ENCODE assay signal across 8 cellular contexts in the genomic region with DNA sequence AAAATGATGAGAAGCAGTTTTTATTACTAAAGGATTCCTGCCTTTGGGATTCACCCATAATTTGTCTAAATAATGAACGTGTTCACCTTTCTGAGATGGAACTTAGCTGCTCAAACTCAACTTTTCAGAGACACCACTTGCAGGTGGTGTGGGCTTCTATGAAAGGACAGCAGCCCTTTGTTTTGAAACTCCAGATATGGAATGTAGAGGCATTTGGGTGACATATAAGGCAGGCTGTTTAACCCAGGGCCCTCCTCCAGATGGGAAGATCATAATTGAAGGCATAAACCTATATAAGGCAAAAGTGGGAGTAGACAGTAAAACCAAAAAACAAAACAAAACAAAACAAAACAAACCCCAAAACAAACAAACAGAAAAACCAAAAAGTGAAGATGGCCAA. TPM values are rescaled to one million over a fixed set of nuclear protein-coding genes. Genes with fewer than 3 reads are reported as not detected.
DNase-seq lines count a peak whose midpoint lies in the region; ATAC-seq, FAIRE-seq and TF ChIP-seq lines count a peak whose summit lies in the region.
"Had no signal": no experiment of that assay in that cellular context is flagged by ENCODE, and none has a peak within 500 bp of the region (broad histone marks: within the 10 kb centered on the region; RNA-seq: fewer than 3 reads in every experiment).

No MANE protein-coding gene starts in this region.

- H3F3A ChIP-seq in OCI-LY1 (ENCODE audit: insufficient read depth, low read length) = no peaks in the 10 kb centered on the region

- H3K9me1 ChIP-seq in endothelial cell of umbilical vein (replicated peaks; ENCODE audit: control insufficient read depth, extremely low read depth, insufficient read depth, low read length) = no peaks in the 10 kb centered on the region

- TF ChIP-seq CTCF in OCI-LY1 (IDR thresholded peaks at IDR 0.05; ENCODE audit: low read length) = no peak
- TF ChIP-seq CTCF in endothelial cell of umbilical vein (IDR thresholded peaks at IDR 0.05; ENCODE audit: extremely low read depth in 1 of 2, insufficient read depth in 1 of 2, low read depth in 1 of 2, low read length in 2 of 2) = no peak

- intact Hi-C loops in endothelial cell of umbilical vein (cut with micrococcal nuclease) = loop anchor here (1.0 kb wide), 6 partner anchors 12 to 163 kb away; a partner anchor contains a TSS

- H3K27me3 ChIP-seq in OCI-LY1 (ENCODE audit: insufficient read depth, low read length) (no peaks in the 10 kb centered on the region), endothelial cell of umbilical vein (ENCODE audit: control insufficient read depth in 2 of 2, insufficient read depth in 2 of 2, low read length in 2 of 2) (no peaks in the 10 kb centered on the region), skeletal muscle tissue (ENCODE audit: control insufficient read depth in 3 of 3, insufficient read depth in 3 of 3, low read length in 3 of 3) (no peaks in the 10 kb centered on the region)

- H3K36me3 ChIP-seq in OCI-LY1 (ENCODE audit: insufficient read depth, low read length) = no peaks in the 10 kb centered on the region
- H3K36me3 ChIP-seq in endothelial cell of umbilical vein (ENCODE audit: control insufficient read depth in 2 of 2, extremely low read depth in 1 of 2, insufficient read depth in 2 of 2, low read length in 2 of 2) = no peaks in the 10 kb centered on the region
- no peaks in the 10 kb centered on the region for H3K36me3 ChIP-seq in skeletal muscle tissue (ENCODE audit: control insufficient read depth in 3 of 3, insufficient read depth in 3 of 3, low read length in 3 of 3)

- H3K9ac ChIP-seq in OCI-LY1 (ENCODE audit: low read length) (peak overlapping the region; percentile 60), endothelial cell of umbilical vein (replicated peaks; ENCODE audit: extremely low read depth, insufficient read depth, low read length) (no peak overlapping the region), skeletal muscle tissue (ENCODE audit: low read depth in 1 of 3, low read length in 3 of 3) (peak overlapping the region in 1 of 3 donors; percentile 30)

- no peak for FAIRE-seq in endothelial cell of umbilical vein (lab: Jason Lieb, UNC)

- dilution Hi-C loops in endothelial cell of umbilical vein (cut with MboI; ENCODE audit: extremely low pct_ligation_motif_present, low sequenced_read_pairs) = no loop called here

- CTCF ChIA-PET in endothelial cell of umbilical vein (lab: Charles Lee) = interaction anchor here (0.6 to 2.4 kb wide), 29 partner anchors 9 to 546 kb away, joined by 3 to 137 read pairs (median 5); a partner anchor contains a TSS

- DNase-seq in endothelial cell of umbilical vein (ENCODE audit: low read depth, low spot score) (no peak), NCI-H187 treated with DMSO at 0.1 percent for 48 hours (lab: John Stamatoyannopoulos, UW) (no peak), kidney glomerular epithelial cell (lab: John Stamatoyannopoulos, UW) (no peak), GM19238 (ENCODE audit: insufficient read length, low spot score) (no peak)

- H3K4me2 ChIP-seq in OCI-LY1 (ENCODE audit: low read length) = peak overlapping the region; percentile 65
- peak overlapping the region; percentile 72 for H3K4me2 ChIP-seq in endothelial cell of umbilical vein (ENCODE audit: insufficient read depth, low read length)

- peaks cover 19% of the 10 kb centered on the region for H3K4me1 ChIP-seq in OCI-LY1 (ENCODE audit: insufficient read depth, low read length, severe bottlenecking)
- H3K4me1 ChIP-seq in endothelial cell of umbilical vein (ENCODE audit: control insufficient read depth, extremely low read depth, insufficient read depth, low read length) = peaks cover 7% of the 10 kb centered on the region
- peaks cover 0 to 3% (median 0%) of the 10 kb centered on the region in 3 donors for H3K4me1 ChIP-seq in skeletal muscle tissue (ENCODE audit: control insufficient read depth in 3 of 3, insufficient read depth in 3 of 3, low read length in 3 of 3)

- peak overlapping the region; percentile 53 for H3K27ac ChIP-seq in OCI-LY1 (ENCODE audit: low read depth, low read length, poor library complexity, severe bottlenecking)
- H3K27ac ChIP-seq in endothelial cell of umbilical vein (ENCODE audit: insufficient read depth, low read depth, low read length) = no peak overlapping the region
- no peak overlapping the region for H3K27ac ChIP-seq in skeletal muscle tissue (ENCODE audit: low read depth, low read length)
- H3K27ac ChIP-seq: VCaP had no signal

- H3K9me3 ChIP-seq in OCI-LY1 (ENCODE audit: low read length) (no peaks in the 10 kb centered on the region), endothelial cell of umbilical vein (replicated peaks; ENCODE audit: control insufficient read depth, insufficient read depth, low read length) (no peaks in the 10 kb centered on the region), skeletal muscle tissue (ENCODE audit: control insufficient read depth in 3 of 3, low read length in 3 of 3) (no peaks in the 10 kb centered on the region)

- H2AFZ ChIP-seq in OCI-LY1 (ENCODE audit: low read length) (peak overlapping the region; percentile 49), endothelial cell of umbilical vein (ENCODE audit: low read depth, low read length) (peak overlapping the region; percentile 98)

- H4K20me1 ChIP-seq in OCI-LY1 (ENCODE audit: insufficient read depth, low read length) (no peaks in the 10 kb centered on the region), endothelial cell of umbilical vein (replicated peaks; ENCODE audit: control insufficient read depth, extremely low read depth, insufficient read depth, low read length) (no peaks in the 10 kb centered on the region)

- peak overlapping the region; percentile 59 for H3K4me3 ChIP-seq in OCI-LY1 (ENCODE audit: low read depth, low read length, poor library complexity, severe bottlenecking)
- no peak overlapping the region for H3K4me3 ChIP-seq in endothelial cell of umbilical vein (replicated peaks in 1 of 3; ENCODE audit: insufficient read depth in 1 of 3, low read depth in 1 of 3, low read length in 3 of 3)
- peak overlapping the region in 2 of 3 donors; percentile 70 to 75 for H3K4me3 ChIP-seq in skeletal muscle tissue (ENCODE audit: low read length in 3 of 3)

- BruUV-seq in endothelial cell of umbilical vein (replicated peaks; lab: Mats Ljungman, UMichigan) = no TSS peak

- no peaks in the 10 kb centered on the region for H3K9me2 ChIP-seq in OCI-LY1 (ENCODE audit: low read depth, low read length)

- ATAC-seq in GM21360 (IDR thresholded peaks at IDR 0.05; ENCODE audit: unreplicated experiment) = peak; percentile 3

- H3K79me2 ChIP-seq in OCI-LY1 (ENCODE audit: insufficient read depth, low read length) (no peaks in the 10 kb centered on the region), endothelial cell of umbilical vein (ENCODE audit: control insufficient read depth, insufficient read depth, low read length) (no peaks in the 10 kb centered on the region)

- no peak for TF ChIP-seq POLR2A in endothelial cell of umbilical vein (IDR thresholded peaks at IDR 0.05; ENCODE audit: low read depth, low read length)

- POLR2A ChIA-PET in endothelial cell of umbilical vein (lab: Charles Lee) = interaction anchor here (0.6 kb wide), 1 partner anchor 105 kb away, joined by 3 read pairs; no protein-coding TSS in a partner anchor

TF ChIP-seq in endothelial cell of umbilical vein, 7 proteins besides CTCF, POLR2A, EP300 and RAD21 (continues in another document):
- no peak for TF ChIP-seq FOS (IDR thresholded peaks at IDR 0.05; ENCODE audit: borderline replicate concordance, insufficient read depth, low read length)
- TF ChIP-seq MYC (IDR thresholded peaks at IDR 0.05; ENCODE audit: low read depth, low read length) = no peak
- no peak for TF ChIP-seq JUN (IDR thresholded peaks at IDR 0.05; ENCODE audit: borderline replicate concordance, insufficient read depth, insufficient read length, low read depth)

RNA-seq across cellular contexts. Expression of a gene that starts 11.9 kb away (rescaled TPM):
- 45.0 and 49.7 TPM in 2 replicates for total RNA-seq in endothelial cell of umbilical vein
- 18.1 and 21.4 TPM in 2 replicates for polyA plus RNA-seq in endothelial cell of umbilical vein
- polyA plus RNA-seq in endothelial cell of umbilical vein (2011; cell fraction: cytosol; rRNA removed) = 17.4 and 17.9 TPM in 2 replicates
- 27.3 and 46.3 TPM in 2 replicates for polyA plus RNA-seq in endothelial cell of umbilical vein (2011; cell fraction: nucleus; rRNA removed)
- 19.3 and 30.9 TPM in 2 replicates for polyA plus RNA-seq in endothelial cell of umbilical vein (2012)
- 37.9 and 40.1 TPM in 2 replicates for polyA minus RNA-seq in endothelial cell of umbilical vein
- 21.1 TPM for polyA minus RNA-seq in endothelial cell of umbilical vein (2011; cell fraction: cytosol; rRNA and poly(A)+ RNA removed)
- polyA minus RNA-seq in endothelial cell of umbilical vein (2011; cell fraction: nucleus; rRNA and poly(A)+ RNA removed) = 32.8 and 43.9 TPM in 2 replicates
- total RNA-seq in skeletal muscle tissue = 10.4 TPM

RNA-seq across cellular contexts. Expression of a gene that starts 37.6 kb away (rescaled TPM):
- total RNA-seq in endothelial cell of umbilical vein (not detected in 2 replicates), skeletal muscle tissue (not detected)
- polyA plus RNA-seq in endothelial cell of umbilical vein = not detected in 2 replicates
- not detected in 2 replicates for polyA plus RNA-seq in endothelial cell of umbilical vein (2011; cell fraction: cytosol; rRNA removed)
- polyA plus RNA-seq in endothelial cell of umbilical vein (2011; cell fraction: nucleus; rRNA removed) = not detected in 2 replicates
- not detected in 2 replicates for polyA plus RNA-seq in endothelial cell of umbilical vein (2012)
- polyA minus RNA-seq in endothelial cell of umbilical vein = not detected in 2 replicates
- polyA minus RNA-seq in endothelial cell of umbilical vein (2011; cell fraction: cytosol; rRNA and poly(A)+ RNA removed) = not detected
- polyA minus RNA-seq in endothelial cell of umbilical vein (2011; cell fraction: nucleus; rRNA and poly(A)+ RNA removed) = not detected in 2 replicates

RNA-seq across cellular contexts. Expression of a gene that starts 43.0 kb away (rescaled TPM):
- total RNA-seq in endothelial cell of umbilical vein = 3.0 and 5.9 TPM in 2 replicates
- polyA plus RNA-seq in endothelial cell of umbilical vein = 4.1 and 7.9 TPM in 2 replicates
- polyA plus RNA-seq in endothelial cell of umbilical vein (2011; cell fraction: cytosol; rRNA removed) = 2.2 and 2.3 TPM in 2 replicates
- polyA plus RNA-seq in endothelial cell of umbilical vein (2011; cell fraction: nucleus; rRNA removed) = 14.6 and 19.5 TPM in 2 replicates
- polyA plus RNA-seq in endothelial cell of umbilical vein (2012) = 1.2 and 3.5 TPM in 2 replicates
- polyA minus RNA-seq in endothelial cell of umbilical vein = 13.1 and 15.4 TPM in 2 replicates
- not detected for polyA minus RNA-seq in endothelial cell of umbilical vein (2011; cell fraction: cytosol; rRNA and poly(A)+ RNA removed)
- 15.9 and 17.2 TPM in 2 replicates for polyA minus RNA-seq in endothelial cell of umbilical vein (2011; cell fraction: nucleus; rRNA and poly(A)+ RNA removed)
- total RNA-seq in skeletal muscle tissue = 0.52 TPM

RNA-seq across cellular contexts. Expression of a gene that starts 44.1 kb away (rescaled TPM):
- total RNA-seq in endothelial cell of umbilical vein = not detected in 2 replicates
- polyA plus RNA-seq in endothelial cell of umbilical vein = not detected in 2 replicates
- 0.04 and 0.14 TPM in 2 replicates for polyA plus RNA-seq in endothelial cell of umbilical vein (2011; cell fraction: cytosol; rRNA removed)
- not detected in 2 replicates for polyA plus RNA-seq in endothelial cell of umbilical vein (2011; cell fraction: nucleus; rRNA removed)
- not detected in 2 replicates for polyA plus RNA-seq in endothelial cell of umbilical vein (2012)
- polyA minus RNA-seq in endothelial cell of umbilical vein = not detected in 2 replicates
- not detected for polyA minus RNA-seq in endothelial cell of umbilical vein (2011; cell fraction: cytosol; rRNA and poly(A)+ RNA removed)
- polyA minus RNA-seq in endothelial cell of umbilical vein (2011; cell fraction: nucleus; rRNA and poly(A)+ RNA removed) = not detected in 2 replicates
- not detected for total RNA-seq in skeletal muscle tissue

Comparison
In these comparisons a context has a peak if more than half of its experiments do, and no peak if none do; other contexts are left out.
1. H3K4me3 ChIP-seq: peak in OCI-LY1 (single experiment) and skeletal muscle tissue (2 of 3); none in endothelial cell of umbilical vein (0 of 3).